ENCODE assay signal across 13 cellular contexts in genomic region chr7:25858562-25859411, GRCh38.
DNase-seq lines count a peak whose midpoint lies in the region; ATAC-seq and TF ChIP-seq lines count a peak whose summit lies in the region.
"Had no signal": no experiment of that assay in that cellular context is flagged by ENCODE, and none has a peak within 500 bp of the region (broad histone marks: within the 10 kb centered on the region; RNA-seq: fewer than 3 reads in every experiment).

No MANE protein-coding gene starts in this region.

- H3K4me3 Mint-ChIP-seq in glutamatergic neuron (ENCODE audit: unreplicated experiment) = peak overlapping the region; percentile 83
- peak overlapping the region; percentile 39 for H3K4me3 Mint-ChIP-seq in progenitor cell of endocrine pancreas (ENCODE audit: low read depth)
- H3K4me3 Mint-ChIP-seq: dendritic cell treated with granulocyte-macrophage colony-stimulating factor and Interleukin-4, amounts not matched to agents 40 ng/mL and 50 ng/mL, for 4 days; HFFc6 had no signal

- H3K36me3 Mint-ChIP-seq in glutamatergic neuron (ENCODE audit: unreplicated experiment) (no peaks in the 10 kb centered on the region), progenitor cell of endocrine pancreas (ENCODE audit: insufficient read depth) (no peaks in the 10 kb centered on the region)

- TF ChIP-seq CTCF in glutamatergic neuron (IDR thresholded peaks at IDR 0.05; ENCODE audit: partially characterized antibody, unreplicated experiment) = no peak
- no peak for TF ChIP-seq CTCF in progenitor cell of endocrine pancreas (IDR thresholded peaks at IDR 0.05; ENCODE audit: unreplicated experiment)

- H3K9me3 Mint-ChIP-seq in glutamatergic neuron (ENCODE audit: unreplicated experiment) = peaks cover 18% of the 10 kb centered on the region
- no peaks in the 10 kb centered on the region for H3K9me3 Mint-ChIP-seq in progenitor cell of endocrine pancreas (ENCODE audit: low read depth)
- H3K9me3 Mint-ChIP-seq: dendritic cell treated with granulocyte-macrophage colony-stimulating factor and Interleukin-4, amounts not matched to agents 40 ng/mL and 50 ng/mL, for 4 days; HFFc6 had no signal

- H3K27me3 Mint-ChIP-seq in glutamatergic neuron (ENCODE audit: unreplicated experiment) = peaks cover 13% of the 10 kb centered on the region
- H3K27me3 Mint-ChIP-seq in progenitor cell of endocrine pancreas = peaks cover 23% of the 10 kb centered on the region

- H3K27ac Mint-ChIP-seq in glutamatergic neuron (ENCODE audit: unreplicated experiment) = no peak overlapping the region
- no peak overlapping the region for H3K27ac Mint-ChIP-seq in progenitor cell of endocrine pancreas
- H3K27ac Mint-ChIP-seq: dendritic cell treated with granulocyte-macrophage colony-stimulating factor and Interleukin-4, amounts not matched to agents 40 ng/mL and 50 ng/mL, for 4 days; HFFc6 had no signal

- H3K4me1 Mint-ChIP-seq in glutamatergic neuron (ENCODE audit: low read depth, unreplicated experiment) (peaks cover 49% of the 10 kb centered on the region), progenitor cell of endocrine pancreas (ENCODE audit: low read depth) (peaks cover 11% of the 10 kb centered on the region)

- ATAC-seq in GM18519 (IDR thresholded peaks at IDR 0.05; ENCODE audit: low FRiP score, unreplicated experiment) (no peak), GM21447 (IDR thresholded peaks at IDR 0.05; ENCODE audit: unreplicated experiment) (no peak)

- peak; percentile 22 for DNase-seq in activated CD4-positive, alpha-beta T cell treated with anti-CD3 and anti-CD28 coated beads for 48 hours
- no peak for DNase-seq in activated CD4-positive, alpha-beta T cell treated with anti-CD3 and anti-CD28 coated beads for 4 hours
- peak; percentile 51 for DNase-seq in NCI-H2227 treated with DMSO at 0.1 percent for 48 hours (lab: John Stamatoyannopoulos, UW)
- peak; percentile 66 for DNase-seq in glutamatergic neuron
- DNase-seq in progenitor cell of endocrine pancreas (ENCODE audit: low spot score, unreplicated experiment) = no peak
- no peak for DNase-seq in AG08395 (ENCODE audit: low spot score)
- DNase-seq: activated effector memory CD4-positive, alpha-beta T cell treated with Interleukin-2 at 50 U/mL for 16 hours; GDM1; HFFc6; substantia nigra had no signal

Comparison
In these comparisons a context has a peak if more than half of its experiments do, and no peak if none do; other contexts are left out.
1. DNase-seq: peak in activated CD4-positive, alpha-beta T cell treated with anti-CD3 and anti-CD28 coated beads for 48 hours (single experiment), NCI-H2227 treated with DMSO at 0.1 percent for 48 hours (single experiment) and glutamatergic neuron (single experiment); none in activated CD4-positive, alpha-beta T cell treated with anti-CD3 and anti-CD28 coated beads for 4 hours (0 of 2), progenitor cell of endocrine pancreas (single experiment) and AG08395 (single experiment).